Comparison of ENCODE assay signal across 8 cellular contexts in the genomic region with DNA sequence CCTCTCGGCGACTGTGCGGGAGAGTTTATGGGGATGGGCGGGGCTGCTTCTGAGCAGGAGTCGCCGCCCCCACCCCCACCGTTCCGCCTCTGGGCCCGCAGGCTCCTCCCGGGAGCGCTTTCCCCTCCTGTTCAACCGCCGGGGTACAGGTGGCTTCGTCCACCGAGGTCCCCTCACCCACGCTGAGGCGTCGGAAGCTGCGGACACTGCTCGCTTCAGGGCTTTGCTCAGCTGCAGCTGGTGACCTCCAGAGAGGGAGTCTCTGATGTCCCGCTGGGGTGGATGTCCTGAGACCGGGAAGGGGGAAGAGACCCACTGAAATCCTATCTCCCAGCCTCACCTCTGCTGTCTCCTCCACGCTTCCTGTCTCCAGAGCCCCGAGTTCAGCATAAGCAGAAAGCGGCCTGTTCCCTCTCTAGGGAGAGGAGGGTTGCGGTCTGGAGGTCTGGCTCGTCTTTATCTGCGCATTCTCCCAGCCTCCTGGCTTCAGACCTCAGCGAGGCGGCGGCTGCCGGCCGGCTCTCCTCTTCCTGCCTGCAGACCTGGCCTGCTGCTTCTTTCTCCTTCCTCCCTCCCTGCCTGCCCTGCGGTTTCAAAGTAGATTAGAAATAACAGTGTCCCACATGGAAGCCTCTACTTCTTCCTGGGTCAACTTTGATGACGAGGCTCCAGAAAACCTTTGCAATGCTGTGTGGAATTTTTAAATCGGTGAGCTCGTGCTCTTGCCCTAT. TPM values are rescaled to one million over a fixed set of nuclear protein-coding genes. Genes with fewer than 3 reads are reported as not detected.
DNase-seq lines count a peak whose midpoint lies in the region; ATAC-seq and TF ChIP-seq lines count a peak whose summit lies in the region.

No MANE protein-coding gene starts in this region.

- no peaks in the 10 kb centered on the region for H3K9me2 ChIP-seq in GM23338 (ENCODE audit: insufficient read depth)

- H3K27ac Mint-ChIP-seq in GM23338 = no peak overlapping the region
- no peak overlapping the region for H3K27ac Mint-ChIP-seq in activated naive CD4-positive, alpha-beta T cell treated with anti-CD3 and anti-CD28 coated beads, Interleukin-2, amount 50 U/mL, for 24 hours

- H3K27me3 Mint-ChIP-seq in GM23338 (ENCODE audit: insufficient read depth, low read depth, poor library complexity) = peaks cover 78% of the 10 kb centered on the region
- H3K27me3 Mint-ChIP-seq in activated naive CD4-positive, alpha-beta T cell treated with anti-CD3 and anti-CD28 coated beads, Interleukin-2, amount 50 U/mL, for 24 hours = peaks cover 29% of the 10 kb centered on the region

- no peak overlapping the region for H3K27ac ChIP-seq in GM23338 (ENCODE audit: low read depth)

- H3K27me3 ChIP-seq in GM23338 (ENCODE audit: insufficient read depth) = peaks cover 88% of the 10 kb centered on the region

- peaks cover 45% of the 10 kb centered on the region for H3K9me3 Mint-ChIP-seq in GM23338
- H3K9me3 Mint-ChIP-seq in activated naive CD4-positive, alpha-beta T cell treated with anti-CD3 and anti-CD28 coated beads, Interleukin-2, amount 50 U/mL, for 24 hours = no peaks in the 10 kb centered on the region

- H2AFZ ChIP-seq in GM23338 = peak overlapping the region; percentile 49; the same call in 1 of the 2 replicates

- H3K4me3 ChIP-seq in AG09309 (ENCODE audit: control insufficient read depth, low read depth, low read length) (peak overlapping the region; percentile 29), GM23338 (peak overlapping the region; percentile 57)

- no peaks in the 10 kb centered on the region for H4K20me1 ChIP-seq in GM23338 (replicated peaks; ENCODE audit: insufficient read depth)

- no peaks in the 10 kb centered on the region for H3K36me3 ChIP-seq in GM23338 (ENCODE audit: insufficient read depth)

- no peaks in the 10 kb centered on the region; the same call in 1 of the 2 replicates for H3K4me1 ChIP-seq in GM23338 (ENCODE audit: insufficient read depth)

- TF ChIP-seq CTCF in AG09309 (IDR thresholded peaks at IDR 0.05; ENCODE audit: control insufficient read depth, insufficient read depth, low read depth, low read length, missing control alignments) (no peak), GM23338 (conservative IDR thresholded peaks at IDR 0.05; ENCODE audit: low read depth in 2 of 2) (no peak)

- no peaks in the 10 kb centered on the region for H3F3A ChIP-seq in GM23338 (replicated peaks; ENCODE audit: low read depth)

- DNase-seq in AG09309 (ENCODE audit: low read depth) = no peak
- DNase-seq in GM23338 (ENCODE audit: low spot score) = peak; percentile 52
- peak; percentile 42 for DNase-seq in left kidney (ENCODE audit: low read depth, low spot score)
- DNase-seq in pons (ENCODE audit: low spot score) = no peak
- no peak for DNase-seq in D341Med (ENCODE audit: low spot score)
- DNase-seq in DMS79 treated with DMSO at 0.1 percent for 48 hours (lab: John Stamatoyannopoulos, UW) = no peak

- no peaks in the 10 kb centered on the region for H3K79me2 ChIP-seq in GM23338 (replicated peaks; ENCODE audit: insufficient read depth)

- peak overlapping the region; percentile 78 for H3K4me2 ChIP-seq in GM23338

- H3K4me3 Mint-ChIP-seq in GM23338 = peak overlapping the region; percentile 73
- peak overlapping the region; percentile 79 for H3K4me3 Mint-ChIP-seq in activated naive CD4-positive, alpha-beta T cell treated with anti-CD3 and anti-CD28 coated beads, Interleukin-2, amount 50 U/mL, for 24 hours

- peaks cover 7% of the 10 kb centered on the region; the same call in 2 of the 3 replicates for H3K4me1 Mint-ChIP-seq in GM23338
- peaks cover 20% of the 10 kb centered on the region for H3K4me1 Mint-ChIP-seq in activated naive CD4-positive, alpha-beta T cell treated with anti-CD3 and anti-CD28 coated beads, Interleukin-2, amount 50 U/mL, for 24 hours

- ATAC-seq in GM23338 (peak; percentile 67), HG03175 (IDR thresholded peaks at IDR 0.05; ENCODE audit: unreplicated experiment) (no peak)

- peaks cover 3% of the 10 kb centered on the region; the same call in 2 of the 3 replicates for H3K36me3 Mint-ChIP-seq in GM23338 (ENCODE audit: low read depth)
- H3K36me3 Mint-ChIP-seq in activated naive CD4-positive, alpha-beta T cell treated with anti-CD3 and anti-CD28 coated beads, Interleukin-2, amount 50 U/mL, for 24 hours = no peaks in the 10 kb centered on the region

TF ChIP-seq in GM23338, 12 proteins besides CTCF, POLR2A, EP300 and RAD21:
- no peak for TF ChIP-seq ZNF114 (CRISPR knock-in tag; IDR thresholded peaks at IDR 0.05)
- TF ChIP-seq ZNF331 (CRISPR knock-in tag; IDR thresholded peaks at IDR 0.05; ENCODE audit: low read depth) = no peak

RNA-seq across cellular contexts. Expression of gene CYP2E1, which starts 1.8 kb away (rescaled TPM):
- 0.74 and 2.2 TPM in 2 replicates for total RNA-seq in GM23338 (2014; rRNA removed; shearing (Covaris generic))
- polyA plus RNA-seq in GM23338 (2016; fragmentation: Nextera tagmentation; extraction: Ambion mirVana) = 0.97 and 1.4 TPM in 2 replicates

RNA-seq across cellular contexts. Expression of gene SYCE1, which starts 36.4 kb away (rescaled TPM):
- not detected in 2 replicates for total RNA-seq in GM23338 (2014; rRNA removed; shearing (Covaris generic))
- 0.38 and 0.53 TPM in 2 replicates for polyA plus RNA-seq in GM23338 (2016; fragmentation: Nextera tagmentation; extraction: Ambion mirVana)

Comparison
In these comparisons a context has a peak if more than half of its experiments do, and no peak if none do; other contexts are left out.
1. DNase-seq: peak in GM23338 (single experiment) and left kidney (single experiment); none in AG09309 (single experiment), pons (single experiment), D341Med (single experiment) and DMS79 treated with DMSO at 0.1 percent for 48 hours (single experiment).